9 cellular contexts compared by ENCODE assay signal in the genomic region with DNA sequence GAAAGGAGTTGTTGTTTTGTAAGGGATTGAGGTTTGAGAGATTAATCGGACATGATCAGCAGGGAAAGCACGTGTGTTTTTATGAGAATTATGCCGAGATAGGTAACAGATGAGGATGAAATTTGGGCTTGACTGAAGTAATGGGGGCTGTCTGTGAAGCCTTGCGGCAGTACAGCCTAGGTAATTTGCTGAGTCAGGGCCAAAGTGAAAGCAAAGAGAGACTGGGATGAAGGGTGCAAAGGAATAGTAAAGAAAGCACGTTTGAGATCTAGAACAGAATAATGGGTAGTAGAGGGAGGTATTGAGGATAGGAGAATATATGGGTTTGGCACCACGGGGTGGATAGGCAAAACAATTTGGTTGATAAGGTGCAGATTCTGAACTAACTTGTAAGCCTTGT. TPM values are rescaled to one million over a fixed set of nuclear protein-coding genes. Genes with fewer than 3 reads are reported as not detected.
"Had no signal": no experiment of that assay in that cellular context is flagged by ENCODE, and none has a peak within 500 bp of the region (broad histone marks: within the 10 kb centered on the region; RNA-seq: fewer than 3 reads in every experiment).

No MANE protein-coding gene starts in this region.

RNA-seq across cellular contexts. Expression of gene HPGDS, which starts 47.2 kb away (rescaled TPM):
- total RNA-seq: dermis blood vessel endothelial cell, endothelial cell of umbilical vein, epithelial cell of proximal tubule, fibroblast of lung, fibroblast of villous mesenchyme, foreskin keratinocyte, mammary epithelial cell, mononuclear cell had no signal
- polyA plus RNA-seq: endothelial cell of umbilical vein; fibroblast of lung; foreskin keratinocyte; mammary epithelial cell; naive thymus-derived CD4-positive, alpha-beta T cell had no signal
